In genomic region chr16:89642574-89642973, GRCh38 we compare ENCODE assay signal across 1 cellular context.
A peak's percentile ranks its signal among the peaks of the same experiment; 100 is the strongest.
TF ChIP-seq lines count a peak whose summit lies in the region.

No MANE protein-coding gene starts in this region.

TF ChIP-seq in HepG2, 621 proteins besides CTCF, POLR2A, EP300 and RAD21:
- TF ChIP-seq HBP1 (CRISPR knock-in tag; IDR thresholded peaks at IDR 0.05; ENCODE audit: low read depth) (no peak), AGO1 (IDR thresholded peaks at IDR 0.05; ENCODE audit: low read depth, low read length, poor library complexity, severe bottlenecking) (peak; percentile 34), NAIF1 (CRISPR knock-in tag; IDR thresholded peaks at IDR 0.05; ENCODE audit: borderline replicate concordance) (no peak), POGZ (CRISPR knock-in tag; IDR thresholded peaks at IDR 0.05) (no peak), PAF1 (CRISPR knock-in tag; IDR thresholded peaks at IDR 0.05) (no peak), AGO2 (optimal IDR thresholded peaks at IDR 0.05; ENCODE audit: low read depth, low read length) (peak; percentile 66), KDM2A (CRISPR knock-in tag; IDR thresholded peaks at IDR 0.05; ENCODE audit: borderline replicate concordance, low read depth) (peak; percentile 50; the same call in 1 of the 2 replicates), ZNF335 (CRISPR knock-in tag; IDR thresholded peaks at IDR 0.05) (no peak), ZNF484 (CRISPR knock-in tag; IDR thresholded peaks at IDR 0.05; ENCODE audit: borderline replicate concordance, low read depth) (no peak), TAF15 (IDR thresholded peaks at IDR 0.05; ENCODE audit: low read depth, low read length, poor library complexity, severe bottlenecking) (no peak), REPIN1 (CRISPR knock-in tag; IDR thresholded peaks at IDR 0.05; ENCODE audit: borderline replicate concordance, low read depth) (no peak), NFYC (CRISPR knock-in tag; IDR thresholded peaks at IDR 0.05) (no peak), SNAPC5 (CRISPR knock-in tag; IDR thresholded peaks at IDR 0.05; ENCODE audit: borderline replicate concordance) (no peak)
